Comparison of ENCODE assay signal across 17 cellular contexts in the genomic region with DNA sequence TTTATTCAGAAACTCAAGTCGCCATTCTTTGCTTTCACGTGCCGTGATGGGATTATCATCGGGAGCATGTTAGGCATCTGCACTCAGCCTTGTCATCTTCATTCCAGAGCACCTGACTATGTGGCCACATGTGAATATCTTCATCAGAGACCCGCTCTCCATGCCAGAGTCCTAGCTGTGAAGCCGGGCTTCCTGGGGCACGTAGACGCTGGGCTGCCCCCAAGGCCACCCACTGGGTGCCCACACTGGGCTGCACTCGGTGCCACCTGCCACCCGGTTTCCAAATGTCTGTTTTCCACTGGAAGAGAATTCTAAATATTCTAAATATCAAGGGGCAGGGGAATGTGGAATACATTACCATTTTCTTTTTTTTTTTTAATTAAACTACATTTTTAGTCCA.
"Had no signal": no experiment of that assay in that cellular context is flagged by ENCODE, and none has a peak within 500 bp of the region (broad histone marks: within the 10 kb centered on the region; RNA-seq: fewer than 3 reads in every experiment).

No MANE protein-coding gene starts in this region.

- H3K4me3 Mint-ChIP-seq: activated T-cell treated with anti-CD3 and anti-CD28 coated beads, Interleukin-2, amount 50 U/mL, for 72 hours; immature natural killer cell; nephron progenitor cell; stimulated activated naive CD8-positive, alpha-beta T cell treated with anti-CD3 and anti-CD28 coated beads, Interleukin-15, amount 100 ng/mL, for 72 hours; T-helper 1 cell treated with Interleukin-12 subunit alpha and Interleukin-12 subunit beta and Interleukin-4 antibody, amounts not matched to agents 30 μg/mL and 1 μg/mL, for 36 hours had no signal

- H3K27ac ChIP-seq: cardiac muscle cell, colonic mucosa, esophagus squamous epithelium, ovary had no signal

- H3K9me3 ChIP-seq: colonic mucosa, esophagus squamous epithelium, ovary had no signal

- H3K4me1 Mint-ChIP-seq: stimulated activated naive CD8-positive, alpha-beta T cell treated with anti-CD3 and anti-CD28 coated beads, Interleukin-15, amount 100 ng/mL, for 72 hours had no signal

- H3K4me1 ChIP-seq: colonic mucosa had no signal

- H3K27ac Mint-ChIP-seq: activated T-cell treated with anti-CD3 and anti-CD28 coated beads, Interleukin-2, amount 50 U/mL, for 72 hours; immature natural killer cell; nephron progenitor cell; stimulated activated naive CD8-positive, alpha-beta T cell treated with anti-CD3 and anti-CD28 coated beads, Interleukin-15, amount 100 ng/mL, for 72 hours; T-helper 1 cell treated with Interleukin-12 subunit alpha and Interleukin-12 subunit beta and Interleukin-4 antibody, amounts not matched to agents 30 μg/mL and 1 μg/mL, for 36 hours had no signal

- H3K36me3 ChIP-seq: cardiac muscle cell had no signal

- H3K4me3 ChIP-seq: cardiac muscle cell, colonic mucosa, esophagus squamous epithelium, ovary had no signal

- DNase-seq: activated CD4-positive, alpha-beta T cell treated with anti-CD3 and anti-CD28 coated beads, Interleukin-2, amount 50 U/mL, for 4 hours; activated CD4-positive, CD25-positive, alpha-beta regulatory T cell; activated naive CD4-positive, alpha-beta T cell; activated T-cell treated with anti-CD3 and anti-CD28 coated beads, Interleukin-2, amount 50 U/mL, for 72 hours; colonic mucosa; esophagus squamous epithelium; foreskin fibroblast; immature natural killer cell; mesendoderm; stimulated activated CD4-positive, alpha-beta T cell treated with anti-CD3 and anti-CD28 coated beads, Interleukin-15, amount 100 ng/mL, for 24 hours; stimulated activated CD4-positive, alpha-beta T cell treated with anti-CD3 and anti-CD28 coated beads, Interleukin-4, amount 100 ng/mL, for 24 hours; stimulated activated naive CD8-positive, alpha-beta T cell treated with anti-CD3 and anti-CD28 coated beads, Interleukin-15, amount 100 ng/mL, for 72 hours had no signal

- H3K9me3 Mint-ChIP-seq: activated T-cell treated with anti-CD3 and anti-CD28 coated beads, Interleukin-2, amount 50 U/mL, for 72 hours; immature natural killer cell; nephron progenitor cell; stimulated activated naive CD8-positive, alpha-beta T cell treated with anti-CD3 and anti-CD28 coated beads, Interleukin-15, amount 100 ng/mL, for 72 hours; T-helper 1 cell treated with Interleukin-12 subunit alpha and Interleukin-12 subunit beta and Interleukin-4 antibody, amounts not matched to agents 30 μg/mL and 1 μg/mL, for 36 hours had no signal

- H3K27me3 Mint-ChIP-seq: stimulated activated naive CD8-positive, alpha-beta T cell treated with anti-CD3 and anti-CD28 coated beads, Interleukin-15, amount 100 ng/mL, for 72 hours had no signal

- ATAC-seq: activated T-cell treated with anti-CD3 and anti-CD28 coated beads, Interleukin-2, amount 50 U/mL, for 72 hours; left colon; stimulated activated naive CD8-positive, alpha-beta T cell treated with anti-CD3 and anti-CD28 coated beads, Interleukin-15, amount 100 ng/mL, for 72 hours had no signal

- H3K27me3 ChIP-seq: cardiac muscle cell, colonic mucosa, esophagus squamous epithelium, ovary had no signal
